Comparison of ENCODE assay signal across 8 cellular contexts in the genomic region with DNA sequence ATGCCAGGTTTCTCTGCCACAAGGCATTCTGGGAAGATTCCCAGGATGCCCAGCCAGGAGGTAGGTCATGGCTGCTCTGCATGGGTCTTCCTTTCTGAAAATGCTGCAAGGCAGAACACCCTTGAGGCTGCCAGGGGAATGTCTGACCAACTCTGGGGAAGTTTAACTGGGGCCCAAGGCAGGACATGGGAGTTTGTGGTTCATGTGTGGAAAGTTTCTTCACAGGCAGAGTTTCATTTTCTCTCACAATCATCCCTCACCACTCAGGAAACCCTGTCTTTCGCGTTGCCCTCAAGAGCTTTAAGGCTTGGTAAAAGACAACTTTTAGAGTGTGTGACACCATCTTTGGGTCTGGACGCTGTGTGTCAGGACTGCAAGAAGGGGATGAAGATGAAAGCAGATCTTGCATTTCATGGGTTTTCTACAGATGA.
A peak's percentile ranks its signal among the peaks of the same experiment; 100 is the strongest.
DNase-seq lines count a peak whose midpoint lies in the region; ATAC-seq and TF ChIP-seq lines count a peak whose summit lies in the region.

No MANE protein-coding gene starts in this region.

- H3K9me3 ChIP-seq in left lung: no peaks in the 10 kb centered on the region

- intact Hi-C loops in left lung (cut with DNase I): no loop called here

- H3K4me1 Mint-ChIP-seq in activated naive CD4-positive, alpha-beta T cell treated with anti-CD3 and anti-CD28 coated beads, Interleukin-2, amount 10 ng/mL, durations not matched to agents 7 days and 5 days: peaks cover 27% of the 10 kb centered on the region
- peaks cover 44% of the 10 kb centered on the region for H3K4me1 Mint-ChIP-seq in stimulated activated memory B cell treated with anti-CD40 and anti-IgM and Interleukin-4, amounts not matched to agents 10 μg/mL and 1 μg/mL and 100 μg/mL, for 72 hours

- no peaks in the 10 kb centered on the region for H3K9me3 Mint-ChIP-seq in activated naive CD4-positive, alpha-beta T cell treated with anti-CD3 and anti-CD28 coated beads, Interleukin-2, amount 10 ng/mL, durations not matched to agents 7 days and 5 days
- peaks cover 4% of the 10 kb centered on the region for H3K9me3 Mint-ChIP-seq in stimulated activated memory B cell treated with anti-CD40 and anti-IgM and Interleukin-4, amounts not matched to agents 10 μg/mL and 1 μg/mL and 100 μg/mL, for 72 hours

- H3K27ac Mint-ChIP-seq in activated naive CD4-positive, alpha-beta T cell treated with anti-CD3 and anti-CD28 coated beads, Interleukin-2, amount 10 ng/mL, durations not matched to agents 7 days and 5 days: peak overlapping the region; percentile 78
- H3K27ac Mint-ChIP-seq in stimulated activated memory B cell treated with anti-CD40 and anti-IgM and Interleukin-4, amounts not matched to agents 10 μg/mL and 1 μg/mL and 100 μg/mL, for 72 hours: peak overlapping the region; percentile 1

- H3K4me1 ChIP-seq in foreskin keratinocyte (peaks cover 22% of the 10 kb centered on the region), left lung (peaks cover 5 to 25% of the 10 kb centered on the region in 2 donors)

- TF ChIP-seq CTCF in foreskin keratinocyte (conservative IDR thresholded peaks at IDR 0.05) (no peak), left lung (IDR thresholded peaks at IDR 0.05) (no peak)

- H3K36me3 ChIP-seq in left lung: no peaks in the 10 kb centered on the region

- H3K4me3 Mint-ChIP-seq in activated naive CD4-positive, alpha-beta T cell treated with anti-CD3 and anti-CD28 coated beads, Interleukin-2, amount 10 ng/mL, durations not matched to agents 7 days and 5 days: no peak overlapping the region
- peak overlapping the region; percentile 27 for H3K4me3 Mint-ChIP-seq in stimulated activated memory B cell treated with anti-CD40 and anti-IgM and Interleukin-4, amounts not matched to agents 10 μg/mL and 1 μg/mL and 100 μg/mL, for 72 hours

- peak; percentile 94 for ATAC-seq in GM21619 (IDR thresholded peaks at IDR 0.05; ENCODE audit: unreplicated experiment)
- peak; percentile 88 for ATAC-seq in stimulated activated memory B cell treated with anti-CD40 and anti-IgM and Interleukin-4, amounts not matched to agents 10 μg/mL and 1 μg/mL and 100 μg/mL, for 72 hours
- no peak for ATAC-seq in foreskin keratinocyte
- ATAC-seq in left lung: no peak

- CTCF ChIA-PET in activated naive CD4-positive, alpha-beta T cell treated with anti-CD3 and anti-CD28 coated beads, Interleukin-2, amount 10 ng/mL, durations not matched to agents 7 days and 5 days (lab: Charles Lee): interaction anchor here (1.5 to 1.8 kb wide), 2 partner anchors 33 to 36 kb away, joined by 4 to 7 read pairs; no protein-coding TSS in a partner anchor

- DNase-seq in GDM1 (lab: John Stamatoyannopoulos, UW) (peak; percentile 49), NOMO-1 (lab: John Stamatoyannopoulos, UW; ENCODE audit: unreplicated experiment in 2 of 2) (peak; percentile 58 to 82), foreskin keratinocyte (no peak), NCI-H2227 (lab: John Stamatoyannopoulos, UW; ENCODE audit: unreplicated experiment) (no peak), left lung (no peak)
- peak; percentile 56 for DNase-seq in activated naive CD4-positive, alpha-beta T cell treated with anti-CD3 and anti-CD28 coated beads, Interleukin-2, amount 10 ng/mL, durations not matched to agents 7 days and 5 days

- H3K4me3 ChIP-seq in left lung: no peak overlapping the region

- H3K27me3 Mint-ChIP-seq in activated naive CD4-positive, alpha-beta T cell treated with anti-CD3 and anti-CD28 coated beads, Interleukin-2, amount 10 ng/mL, durations not matched to agents 7 days and 5 days: no peaks in the 10 kb centered on the region
- no peaks in the 10 kb centered on the region for H3K27me3 Mint-ChIP-seq in stimulated activated memory B cell treated with anti-CD40 and anti-IgM and Interleukin-4, amounts not matched to agents 10 μg/mL and 1 μg/mL and 100 μg/mL, for 72 hours

- no peaks in the 10 kb centered on the region for H3K27me3 ChIP-seq in foreskin keratinocyte
- no peaks in the 10 kb centered on the region for H3K27me3 ChIP-seq in left lung

- H3K27ac ChIP-seq in foreskin keratinocyte: no peak overlapping the region
- H3K27ac ChIP-seq in left lung: peak overlapping the region in 1 of 2 donors; percentile 55

- H3K36me3 Mint-ChIP-seq in activated naive CD4-positive, alpha-beta T cell treated with anti-CD3 and anti-CD28 coated beads, Interleukin-2, amount 10 ng/mL, durations not matched to agents 7 days and 5 days: no peaks in the 10 kb centered on the region
- no peaks in the 10 kb centered on the region for H3K36me3 Mint-ChIP-seq in stimulated activated memory B cell treated with anti-CD40 and anti-IgM and Interleukin-4, amounts not matched to agents 10 μg/mL and 1 μg/mL and 100 μg/mL, for 72 hours

Comparison
In these comparisons a context has a peak if more than half of its experiments do, and no peak if none do; other contexts are left out.
1. DNase-seq: peak in GDM1 (single experiment), NOMO-1 (2 of 2) and activated naive CD4-positive, alpha-beta T cell treated with anti-CD3 and anti-CD28 coated beads, Interleukin-2, amount 10 ng/mL, durations not matched to agents 7 days and 5 days (single experiment); none in foreskin keratinocyte (0 of 2), NCI-H2227 (single experiment) and left lung (0 of 2).
2. ATAC-seq: peak in GM21619 (single experiment) and stimulated activated memory B cell treated with anti-CD40 and anti-IgM and Interleukin-4, amounts not matched to agents 10 μg/mL and 1 μg/mL and 100 μg/mL, for 72 hours (single experiment); none in foreskin keratinocyte (single experiment) and left lung (single experiment).